In genomic region chrX:153974003-153974725, GRCh38 we compare ENCODE assay signal across 8 cellular contexts. TPM values are rescaled to one million over a fixed set of nuclear protein-coding genes. Genes with fewer than 3 reads are reported as not detected.
DNase-seq lines count a peak whose midpoint lies in the region; ATAC-seq, FAIRE-seq and TF ChIP-seq lines count a peak whose summit lies in the region.

No MANE protein-coding gene starts in this region.

- intact Hi-C loops in heart right ventricle (cut with DNase I), result no loop called here
- intact Hi-C loops in Right ventricle myocardium inferior (cut with DNase I), result loop anchor here (10.0 kb wide), 2 partner anchors 401 to 771 kb away; partner anchors contain the start of genes EMD and FLNA

- no peak for TF ChIP-seq CTCF in heart right ventricle (IDR thresholded peaks at IDR 0.05)
- TF ChIP-seq CTCF in astrocyte (IDR thresholded peaks at IDR 0.05; ENCODE audit: insufficient read depth, low read depth, low read length), result no peak

- H3K9ac ChIP-seq in astrocyte (ENCODE audit: low read length) (peak overlapping the region; percentile 100), mucosa of rectum (ENCODE audit: low read depth in 1 of 2, low read length in 2 of 2) (peak overlapping the region; percentile 83 to 93)

- no peaks in the 10 kb centered on the region for H3K9me3 Mint-ChIP-seq in astrocyte (ENCODE audit: unreplicated experiment)

- H3K4me1 Mint-ChIP-seq in astrocyte (ENCODE audit: low read depth, unreplicated experiment), result peaks cover 2% of the 10 kb centered on the region

- no peak overlapping the region for H3K4me3 Mint-ChIP-seq in astrocyte (ENCODE audit: unreplicated experiment)

- peaks cover 2 to 31% (median 21%) of the 10 kb centered on the region in 9 donors for H3K4me1 ChIP-seq in heart right ventricle
- H3K4me1 ChIP-seq in astrocyte (ENCODE audit: insufficient read depth, low read length), result peaks cover 6% of the 10 kb centered on the region
- peaks cover 21 to 28% of the 10 kb centered on the region in 2 donors for H3K4me1 ChIP-seq in mucosa of rectum (ENCODE audit: control insufficient read depth in 2 of 2, insufficient read depth in 2 of 2, low read length in 2 of 2)

- H3K27me3 Mint-ChIP-seq in astrocyte (ENCODE audit: low read depth, unreplicated experiment), result no peaks in the 10 kb centered on the region

- peaks cover 35% of the 10 kb centered on the region for H3K79me2 ChIP-seq in astrocyte (ENCODE audit: insufficient read depth, low read length)

- peak; percentile 41 for FAIRE-seq in astrocyte (lab: Jason Lieb, UNC)

- no peak overlapping the region for H2AFZ ChIP-seq in astrocyte (ENCODE audit: low read depth, low read length)

- H3K36me3 ChIP-seq in heart right ventricle, result no peaks in the 10 kb centered on the region
- no peaks in the 10 kb centered on the region for H3K36me3 ChIP-seq in astrocyte (ENCODE audit: insufficient read depth, low read length)
- no peaks in the 10 kb centered on the region for H3K36me3 ChIP-seq in mucosa of rectum (ENCODE audit: control insufficient read depth in 2 of 2, insufficient read depth in 2 of 2, low read length in 2 of 2)

- peaks cover 8% of the 10 kb centered on the region for H4K20me1 ChIP-seq in astrocyte (ENCODE audit: insufficient read depth, low read length)

- H3K9me3 ChIP-seq in heart right ventricle, result no peaks in the 10 kb centered on the region
- H3K9me3 ChIP-seq in astrocyte (ENCODE audit: insufficient read depth, low read depth, low read length), result no peaks in the 10 kb centered on the region
- H3K9me3 ChIP-seq in mucosa of rectum (ENCODE audit: control insufficient read depth in 2 of 2, low read length in 2 of 2), result no peaks in the 10 kb centered on the region

- no peak overlapping the region for H3K27ac Mint-ChIP-seq in astrocyte (ENCODE audit: unreplicated experiment)

- DNase-seq in heart right ventricle (no peak), Right ventricle myocardium inferior (ENCODE audit: missing footprints) (no peak), astrocyte (ENCODE audit: low read depth) (no peak), DMS 273 treated with DMSO at 0.1 percent for 48 hours (lab: John Stamatoyannopoulos, UW) (no peak)

- ATAC-seq in heart right ventricle (no peak), Right ventricle myocardium inferior (no peak), HG03097 (IDR thresholded peaks at IDR 0.05; ENCODE audit: low FRiP score, unreplicated experiment) (no peak), GM21786 (IDR thresholded peaks at IDR 0.05; ENCODE audit: unreplicated experiment) (no peak), HG02610 (IDR thresholded peaks at IDR 0.05; ENCODE audit: unreplicated experiment) (no peak)

- no peaks in the 10 kb centered on the region for H3K36me3 Mint-ChIP-seq in astrocyte (ENCODE audit: low read depth, unreplicated experiment)

- H3K4me3 ChIP-seq in heart right ventricle, result peak overlapping the region in 3 of 10 donors; percentile 56 to 86 (median 62)
- no peak overlapping the region for H3K4me3 ChIP-seq in astrocyte (ENCODE audit: insufficient read depth, low read depth, low read length)
- H3K4me3 ChIP-seq in mucosa of rectum (ENCODE audit: low read length in 2 of 2), result peak overlapping the region; percentile 28 to 76

- H3K27ac ChIP-seq in heart right ventricle (peak overlapping the region in 9 of 10 donors; percentile 93 to 100 (median 100)), astrocyte (ENCODE audit: low read depth, low read length) (no peak overlapping the region), mucosa of rectum (ENCODE audit: low read depth in 2 of 2, low read length in 2 of 2) (peak overlapping the region; percentile 99 to 100)

- H3K4me2 ChIP-seq in astrocyte (ENCODE audit: low read length), result peak overlapping the region; percentile 86

- 63 to 71% methylated on average over 13 to 14 of the region's 14 CpGs for WGBS in heart right ventricle, 2 donors

- H3K27me3 ChIP-seq in heart right ventricle (peaks cover 0 to 44% (median 0%) of the 10 kb centered on the region in 7 donors), astrocyte (ENCODE audit: insufficient read depth, low read length) (no peaks in the 10 kb centered on the region), mucosa of rectum (ENCODE audit: control insufficient read depth in 2 of 2, insufficient read depth in 2 of 2, low read length in 2 of 2) (no peaks in the 10 kb centered on the region)

RNA-seq across cellular contexts. Expression of gene TMEM187, which starts 1.6 kb away (rescaled TPM):
- total RNA-seq in heart right ventricle (10 to 100 TPM in 3 of 10 donors, 1 to 10 TPM in 7; 4.8 to 13.2 (median 8.0) TPM), Right ventricle myocardium inferior (6.9 TPM), astrocyte (8.6 and 10.6 TPM in 2 replicates)
- polyA plus RNA-seq in heart right ventricle, result 1 to 10 TPM; 3.4 to 7.2 TPM

RNA-seq across cellular contexts. Expression of gene HCFC1, which starts 2.5 kb away (rescaled TPM):
- 10 to 100 TPM; 26.5 to 41.6 (median 31.7) TPM for total RNA-seq in heart right ventricle
- 10 to 100 TPM; 12.3 to 13.9 TPM for polyA plus RNA-seq in heart right ventricle
- 25.4 TPM for total RNA-seq in Right ventricle myocardium inferior
- total RNA-seq in astrocyte, result 58.1 and 61.2 TPM in 2 replicates

RNA-seq across cellular contexts. Expression of gene RENBP, which starts 29.7 kb away (rescaled TPM):
- total RNA-seq in heart right ventricle (10 to 100 TPM in 4 of 10 donors, 1 to 10 TPM in 6; 7.0 to 17.0 (median 9.6) TPM), Right ventricle myocardium inferior (8.8 TPM), astrocyte (1.7 and 2.2 TPM in 2 replicates)
- polyA plus RNA-seq in heart right ventricle, result 10 to 100 TPM in 1 of 2 donors, 1 to 10 TPM in 1; 6.0 to 16.6 TPM

RNA-seq across cellular contexts. Expression of gene NAA10, which starts 39.3 kb away (rescaled TPM):
- 10 to 100 TPM; 46.9 to 88.9 (median 54.5) TPM for total RNA-seq in heart right ventricle
- polyA plus RNA-seq in heart right ventricle, result 100 to 1,000 TPM; 151 to 228 TPM
- 80.6 TPM for total RNA-seq in Right ventricle myocardium inferior
- total RNA-seq in astrocyte, result 134 and 144 TPM in 2 replicates

RNA-seq across cellular contexts. Expression of gene IRAK1, which starts 45.5 kb away (rescaled TPM):
- 10 to 100 TPM; 18.2 to 59.0 (median 27.1) TPM for total RNA-seq in heart right ventricle
- polyA plus RNA-seq in heart right ventricle, result 10 to 100 TPM; 26.4 to 58.7 TPM
- total RNA-seq in Right ventricle myocardium inferior, result 38.6 TPM
- total RNA-seq in astrocyte, result 67.6 and 69.6 TPM in 2 replicates
